9 cellular contexts compared by ENCODE assay signal in genomic region chr11:66891849-66892660, GRCh38. TPM values are rescaled to one million over a fixed set of nuclear protein-coding genes. Genes with fewer than 3 reads are reported as not detected.
DNase-seq lines count a peak whose midpoint lies in the region; ATAC-seq and TF ChIP-seq lines count a peak whose summit lies in the region.
"Had no signal": no experiment of that assay in that cellular context is flagged by ENCODE, and none has a peak within 500 bp of the region (broad histone marks: within the 10 kb centered on the region; RNA-seq: fewer than 3 reads in every experiment).

No MANE protein-coding gene starts in this region.

- H3K36me3 Mint-ChIP-seq in chondrocyte (ENCODE audit: low read depth), result peaks cover 3% of the 10 kb centered on the region
- H3K36me3 Mint-ChIP-seq in naive thymus-derived CD8-positive, alpha-beta T cell, result no peaks in the 10 kb centered on the region
- H3K36me3 Mint-ChIP-seq: naive B cell had no signal

- peaks cover 6% of the 10 kb centered on the region for H3K9me3 Mint-ChIP-seq in chondrocyte (ENCODE audit: low read depth)
- H3K9me3 Mint-ChIP-seq in naive thymus-derived CD8-positive, alpha-beta T cell, result no peaks in the 10 kb centered on the region
- H3K9me3 Mint-ChIP-seq: naive B cell had no signal

- H3K4me1 ChIP-seq in SK-N-SH (ENCODE audit: control insufficient read depth in 1 of 2, insufficient read depth in 2 of 2, low read depth in 1 of 2, low read length in 1 of 2), result 0 out of 4 replicates have a peak, but pooled peaks cover 0 to 3% of the 10 kb centered on the region in 2 experiments
- H3K4me1 ChIP-seq in psoas muscle, result peaks cover 21% of the 10 kb centered on the region

- H3K27ac Mint-ChIP-seq in chondrocyte (ENCODE audit: unreplicated experiment), result peak overlapping the region; percentile 81
- no peak overlapping the region for H3K27ac Mint-ChIP-seq in naive thymus-derived CD8-positive, alpha-beta T cell

- peak overlapping the region in 1 of 2 experiments; percentile 53; a peak in 2 of 4 replicates for H3K27ac ChIP-seq in SK-N-SH (ENCODE audit: low read depth in 2 of 2, low read length in 1 of 2)
- peak overlapping the region; percentile 72 for H3K27ac ChIP-seq in psoas muscle

- ATAC-seq in HG03342 (IDR thresholded peaks at IDR 0.05; ENCODE audit: unreplicated experiment), result peak; percentile 89
- peak; percentile 97 to 98 (median 98) for ATAC-seq in psoas muscle
- no peak for ATAC-seq in naive thymus-derived CD8-positive, alpha-beta T cell

- CTCF ChIA-PET in SK-N-SH (lab: Yijun Ruan, JAX), result interaction anchor here (0.7 to 1.1 kb wide), 2 partner anchors 9 to 24 kb away, joined by 3 read pairs; no protein-coding TSS in a partner anchor

- peaks cover 26% of the 10 kb centered on the region for H3K4me1 Mint-ChIP-seq in chondrocyte (ENCODE audit: low read depth)
- H3K4me1 Mint-ChIP-seq in naive thymus-derived CD8-positive, alpha-beta T cell, result no peaks in the 10 kb centered on the region
- H3K4me1 Mint-ChIP-seq: naive B cell had no signal

- 0 out of 2 replicates have a peak overlapping the region, but pooled peaks have one; percentile 5 for H3K4me2 ChIP-seq in SK-N-SH

- no peaks in the 10 kb centered on the region for H3K79me2 ChIP-seq in SK-N-SH (ENCODE audit: insufficient read depth)

- H3K9ac ChIP-seq in SK-N-SH, result no peak overlapping the region

- no peaks in the 10 kb centered on the region for H3K9me2 ChIP-seq in SK-N-SH

- no peaks in the 10 kb centered on the region for H3K27me3 Mint-ChIP-seq in chondrocyte (ENCODE audit: low read depth)
- H3K27me3 Mint-ChIP-seq in naive thymus-derived CD8-positive, alpha-beta T cell, result peaks cover 0 to 2% (median 0%) of the 10 kb centered on the region in 5 donors

- no peaks in the 10 kb centered on the region for H3K9me3 ChIP-seq in SK-N-SH
- H3K9me3 ChIP-seq in psoas muscle, result no peaks in the 10 kb centered on the region

- peaks cover 8% of the 10 kb centered on the region for H3F3A ChIP-seq in SK-N-SH (replicated peaks; ENCODE audit: insufficient read depth)

- DNase-seq in AG20443 (ENCODE audit: low spot score), result peak; percentile 92
- peak; percentile 65 for DNase-seq in GM19238 (ENCODE audit: insufficient read length, low spot score)
- DNase-seq in SK-N-SH, result no peak
- DNase-seq in chondrocyte (ENCODE audit: low spot score), result no peak
- DNase-seq in psoas muscle, result peak; percentile 61 to 80
- DNase-seq in cortex of kidney (lab: John Stamatoyannopoulos, UW), result no peak
- no peak for DNase-seq in naive thymus-derived CD8-positive, alpha-beta T cell
- DNase-seq: naive B cell had no signal

- H3K4me3 ChIP-seq in SK-N-SH (ENCODE audit: low read depth in 2 of 2, low read length in 1 of 2) (no peak overlapping the region), psoas muscle (peak overlapping the region; percentile 7)

- no peak; a peak in 1 of 4 replicates for TF ChIP-seq EP300 in SK-N-SH (IDR thresholded peaks at IDR 0.05; ENCODE audit: borderline replicate concordance in 1 of 2, low read depth in 1 of 2, low read length in 1 of 2)

- no peak overlapping the region for H2AFZ ChIP-seq in SK-N-SH (ENCODE audit: low read depth)

- POLR2A ChIA-PET in SK-N-SH (lab: Yijun Ruan, JAX), result interaction anchor here (0.7 kb wide), 1 partner anchor 211 kb away, joined by 3 read pairs; no protein-coding TSS in a partner anchor
- POLR2A ChIA-PET in naive thymus-derived CD8-positive, alpha-beta T cell (lab: Charles Lee), result no interaction called here

- no peak overlapping the region for H3K4me3 Mint-ChIP-seq in chondrocyte (ENCODE audit: unreplicated experiment)
- H3K4me3 Mint-ChIP-seq in naive thymus-derived CD8-positive, alpha-beta T cell, result no peak overlapping the region
- H3K4me3 Mint-ChIP-seq: naive B cell had no signal

- no peak for TF ChIP-seq RAD21 in SK-N-SH (IDR thresholded peaks at IDR 0.05; ENCODE audit: low read length)

- WGBS in SK-N-SH (ENCODE audit: low lambda C conversion rate), result 50% methylated on average over 14 of the region's 14 CpGs
- 50 to 67% (median 52%) methylated on average over 14 of the region's 14 CpGs for WGBS in psoas muscle, 3 donors

- no peaks in the 10 kb centered on the region for H3K36me3 ChIP-seq in SK-N-SH (replicated peaks in 1 of 2; ENCODE audit: control insufficient read depth in 1 of 2, insufficient read depth in 2 of 2, low read length in 1 of 2)
- H3K36me3 ChIP-seq in psoas muscle (ENCODE audit: insufficient read depth in 1 of 2, low read depth in 1 of 2), result no peaks in the 10 kb centered on the region

- intact Hi-C loops in psoas muscle (cut with DNase I), result loop anchor here (2.0 to 5.0 kb wide), 2 partner anchors 61 to 65 kb away; partner anchors contain the start of gene PC (in 1 of the 2)

- no peak for TF ChIP-seq CTCF in SK-N-SH (IDR thresholded peaks at IDR 0.05)
- peak; percentile 24 for TF ChIP-seq CTCF in chondrocyte (IDR thresholded peaks at IDR 0.05)
- no peak for TF ChIP-seq CTCF in psoas muscle (IDR thresholded peaks at IDR 0.05)

- H4K20me1 ChIP-seq in SK-N-SH (ENCODE audit: insufficient read depth), result no peaks in the 10 kb centered on the region

- H3K27me3 ChIP-seq in SK-N-SH (ENCODE audit: insufficient read depth) (no peaks in the 10 kb centered on the region), psoas muscle (ENCODE audit: insufficient read depth in 3 of 3, low read length in 2 of 3) (no peaks in the 10 kb centered on the region)

TF ChIP-seq in SK-N-SH, 30 proteins besides CTCF, POLR2A, EP300 and RAD21 (continues in another document):
- TF ChIP-seq TCF12 (IDR thresholded peaks at IDR 0.05) (peak; percentile 88), USF2 (IDR thresholded peaks at IDR 0.05; ENCODE audit: borderline replicate concordance, low read depth, low read length) (no peak), PBX3 (IDR thresholded peaks at IDR 0.05) (peak; percentile 73), USF1 (IDR thresholded peaks at IDR 0.05; ENCODE audit: borderline replicate concordance, low read depth) (no peak), SMC3 (IDR thresholded peaks at IDR 0.05; ENCODE audit: low read depth, low read length) (no peak), GABPA (IDR thresholded peaks at IDR 0.05; ENCODE audit: low read depth) (no peak), POLR2AphosphoS5 (IDR thresholded peaks at IDR 0.05; ENCODE audit: low read depth, low read length) (peak; percentile 74; the same call in 1 of the 2 replicates), RXRA (IDR thresholded peaks at IDR 0.05; ENCODE audit: borderline replicate concordance, low read depth) (peak; percentile 57; the same call in 1 of the 2 replicates), MXI1 (IDR thresholded peaks at IDR 0.05; ENCODE audit: low read depth, low read length) (no peak), TEAD4 (IDR thresholded peaks at IDR 0.05; ENCODE audit: borderline replicate concordance, insufficient read depth) (no peak), NFIC (IDR thresholded peaks at IDR 0.05; ENCODE audit: borderline replicate concordance) (peak; percentile 59; the same call in 1 of the 2 replicates), MEF2A (IDR thresholded peaks at IDR 0.05; ENCODE audit: borderline replicate concordance, low read depth) (no peak)

RNA-seq across cellular contexts. Expression of gene LRFN4, which starts 35.2 kb away (rescaled TPM):
- polyA plus RNA-seq in SK-N-SH (2012; rRNA removed) (15.9 and 25.4 TPM in 2 replicates), psoas muscle (10 to 100 TPM in 2 of 3 donors, 1 to 10 TPM in 1; 8.5 to 16.6 (median 15.3) TPM)
- 4.1 and 9.4 TPM in 2 replicates for polyA plus RNA-seq in SK-N-SH (2012; cell fraction: cytosol; rRNA removed)
- 35.8 and 37.4 TPM in 2 replicates for polyA plus RNA-seq in SK-N-SH (2012; cell fraction: nucleus; rRNA removed)
- total RNA-seq in chondrocyte (33.8 to 47.2 TPM (median 46.8 TPM) in 3 replicates), psoas muscle (10 to 100 TPM in 3 of 4 donors, 1 to 10 TPM in 1; 7.4 to 11.8 (median 10.7) TPM)
- 1 to 10 TPM; 1.2 to 1.3 TPM for total RNA-seq in naive thymus-derived CD8-positive, alpha-beta T cell
- under 1 TPM in 2 of 3 donors, not detected in 1; 0.09 to 0.12 TPM for polyA plus RNA-seq in naive thymus-derived CD8-positive, alpha-beta T cell

RNA-seq across cellular contexts. Expression of gene RCE1, which starts 48.8 kb away (rescaled TPM):
- polyA plus RNA-seq in SK-N-SH (2012; rRNA removed), result 25.0 and 25.4 TPM in 2 replicates
- 8.7 and 14.3 TPM in 2 replicates for polyA plus RNA-seq in SK-N-SH (2012; cell fraction: cytosol; rRNA removed)
- polyA plus RNA-seq in SK-N-SH (2012; cell fraction: nucleus; rRNA removed), result 69.3 and 90.1 TPM in 2 replicates
- 17.0 to 18.8 TPM (median 17.3 TPM) in 3 replicates for total RNA-seq in chondrocyte
- total RNA-seq in psoas muscle, result 1 to 10 TPM; 3.1 to 5.0 (median 4.3) TPM
- polyA plus RNA-seq in psoas muscle, result 10 to 100 TPM in 1 of 3 donors, 1 to 10 TPM in 2; 4.2 to 13.2 (median 5.1) TPM
- 10 to 100 TPM; 32.2 to 32.9 TPM for total RNA-seq in naive thymus-derived CD8-positive, alpha-beta T cell
- 10 to 100 TPM; 18.1 to 27.1 (median 18.4) TPM for polyA plus RNA-seq in naive thymus-derived CD8-positive, alpha-beta T cell

Comparison
In these comparisons a context has a peak if more than half of its experiments do, and no peak if none do; other contexts are left out.
1. DNase-seq: peak in AG20443 (single experiment), GM19238 (single experiment) and psoas muscle (2 of 2); none in SK-N-SH (single experiment), chondrocyte (single experiment), cortex of kidney (single experiment) and naive thymus-derived CD8-positive, alpha-beta T cell (0 of 10).
2. ATAC-seq: peak in HG03342 (single experiment) and psoas muscle (4 of 4); none in naive thymus-derived CD8-positive, alpha-beta T cell (0 of 2).